8 cellular contexts compared by ENCODE assay signal in the genomic region with DNA sequence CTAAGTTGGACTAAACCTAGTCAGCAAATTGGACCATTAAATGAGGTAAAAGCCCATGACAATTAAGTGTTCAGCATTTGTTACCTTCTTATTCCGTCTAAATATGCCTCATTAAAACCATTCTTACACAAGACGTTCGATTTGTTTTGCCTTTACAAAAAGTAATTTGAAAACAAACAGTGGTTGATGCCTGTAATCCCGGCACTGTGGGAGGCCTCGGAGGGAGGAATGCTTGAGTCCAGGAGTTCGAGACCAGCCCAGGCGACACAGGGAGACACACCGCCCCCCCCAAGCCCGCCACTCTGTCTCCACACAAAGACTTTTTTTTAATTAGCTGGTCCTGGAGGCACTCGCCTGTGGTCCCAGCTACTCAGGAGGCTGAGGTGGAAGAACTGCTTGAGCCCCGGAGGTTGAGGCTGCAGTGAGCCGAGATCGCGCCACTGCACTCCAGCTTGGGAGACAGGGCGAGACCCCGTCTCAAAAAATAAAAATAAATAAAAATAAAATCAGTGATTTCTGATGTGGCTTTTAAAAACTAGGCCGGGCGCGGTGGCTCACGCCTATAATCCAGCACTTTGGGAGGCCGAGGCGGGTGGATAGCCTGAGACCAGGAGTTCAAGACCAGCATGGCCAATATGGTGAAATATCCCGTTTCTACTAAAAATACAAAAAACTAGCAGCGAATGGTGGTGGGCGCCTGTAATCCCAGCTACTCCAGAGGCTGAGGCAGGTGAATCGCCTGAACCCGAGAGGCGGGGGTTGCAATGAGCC. TPM values are rescaled to one million over a fixed set of nuclear protein-coding genes. Genes with fewer than 3 reads are reported as not detected.
DNase-seq lines count a peak whose midpoint lies in the region; ATAC-seq, FAIRE-seq and TF ChIP-seq lines count a peak whose summit lies in the region.

No MANE protein-coding gene starts in this region.

- H3K4me3 Mint-ChIP-seq in activated naive CD4-positive, alpha-beta T cell treated with anti-CD3 and anti-CD28 coated beads, Interleukin-2, amount 10 ng/mL, durations not matched to agents 7 days and 5 days, result peak overlapping the region; percentile 99
- peak overlapping the region; percentile 99 for H3K4me3 Mint-ChIP-seq in WTC11

- H3K9me3 ChIP-seq in osteoblast (ENCODE audit: low read depth, low read length), result no peaks in the 10 kb centered on the region

- no peak for TF ChIP-seq CTCF in WTC11 (IDR thresholded peaks at IDR 0.05)
- no peak for TF ChIP-seq CTCF in osteoblast (IDR thresholded peaks at IDR 0.05; ENCODE audit: extremely low read depth, low read depth, low read length)
- TF ChIP-seq CTCF in D721Med (IDR thresholded peaks at IDR 0.05; ENCODE audit: insufficient read depth, missing control alignments), result no peak

- H3K9me3 Mint-ChIP-seq in activated naive CD4-positive, alpha-beta T cell treated with anti-CD3 and anti-CD28 coated beads, Interleukin-2, amount 10 ng/mL, durations not matched to agents 7 days and 5 days, result no peaks in the 10 kb centered on the region
- no peaks in the 10 kb centered on the region for H3K9me3 Mint-ChIP-seq in WTC11

- H3K27me3 Mint-ChIP-seq in activated naive CD4-positive, alpha-beta T cell treated with anti-CD3 and anti-CD28 coated beads, Interleukin-2, amount 10 ng/mL, durations not matched to agents 7 days and 5 days, result peaks cover 21% of the 10 kb centered on the region
- H3K27me3 Mint-ChIP-seq in WTC11 (ENCODE audit: low read depth), result no peaks in the 10 kb centered on the region

- peaks cover 15% of the 10 kb centered on the region for H3K36me3 ChIP-seq in osteoblast (ENCODE audit: insufficient read depth, low read length)

- peak overlapping the region; percentile 85 for H3K27ac ChIP-seq in osteoblast (ENCODE audit: low read depth, low read length)

- peak; percentile 20 for DNase-seq in activated naive CD4-positive, alpha-beta T cell treated with anti-CD3 and anti-CD28 coated beads, Interleukin-2, amount 10 ng/mL, durations not matched to agents 7 days and 5 days
- no peak for DNase-seq in activated naive CD4-positive, alpha-beta T cell treated with Interleukin-2 at 50 U/mL for 16 hours
- DNase-seq in WTC11 (ENCODE audit: low spot score), result peak; percentile 42
- peak; percentile 12 for DNase-seq in fibroblast of peridontal ligament (ENCODE audit: extremely low read depth)
- no peak for DNase-seq in osteoblast (ENCODE audit: insufficient read length, low spot score, missing footprints)
- DNase-seq in D721Med (ENCODE audit: insufficient read length, low spot score), result no peak

- H4K20me1 ChIP-seq in osteoblast (ENCODE audit: insufficient read depth, low read length), result peaks cover 36% of the 10 kb centered on the region

- POLR2A ChIA-PET in WTC11 (lab: Charles Lee), result interaction anchor here (0.6 to 1.8 kb wide), 12 partner anchors 9 to 218 kb away, joined by 3 to 13 read pairs (median 4); a partner anchor contains a TSS

- H2AFZ ChIP-seq in osteoblast (ENCODE audit: low read length), result peak overlapping the region; percentile 89

- CTCF ChIA-PET in activated naive CD4-positive, alpha-beta T cell treated with anti-CD3 and anti-CD28 coated beads, Interleukin-2, amount 10 ng/mL, durations not matched to agents 7 days and 5 days (lab: Charles Lee), result interaction anchor here (0.7 to 1.2 kb wide), 6 partner anchors 25 to 126 kb away, joined by 3 to 5 read pairs (median 3); no protein-coding TSS in a partner anchor
- CTCF ChIA-PET in WTC11 (lab: Charles Lee), result interaction anchor here (0.9 to 2.5 kb wide), 9 partner anchors 25 to 633 kb away, joined by 3 to 26 read pairs (median 6); no protein-coding TSS in a partner anchor

- no peak for ATAC-seq in WTC11
- ATAC-seq in HG02885 (IDR thresholded peaks at IDR 0.05; ENCODE audit: poor library complexity, unreplicated experiment), result no peak
- ATAC-seq in HG03135 (IDR thresholded peaks at IDR 0.05; ENCODE audit: unreplicated experiment), result no peak

- no peak for FAIRE-seq in D721Med (lab: Jason Lieb, UNC)

- H3K4me2 ChIP-seq in osteoblast (ENCODE audit: insufficient read depth, low read length), result peak overlapping the region; percentile 85

- no peaks in the 10 kb centered on the region for H3K27me3 ChIP-seq in osteoblast (ENCODE audit: insufficient read depth, low read length)

- peaks cover 27% of the 10 kb centered on the region for H3K36me3 Mint-ChIP-seq in activated naive CD4-positive, alpha-beta T cell treated with anti-CD3 and anti-CD28 coated beads, Interleukin-2, amount 10 ng/mL, durations not matched to agents 7 days and 5 days
- H3K36me3 Mint-ChIP-seq in WTC11, result peaks cover 35% of the 10 kb centered on the region

- H3K4me1 ChIP-seq in osteoblast (ENCODE audit: insufficient read depth, low read length), result peaks cover 37% of the 10 kb centered on the region

- peaks cover 48% of the 10 kb centered on the region for H3K79me2 ChIP-seq in osteoblast (ENCODE audit: insufficient read depth, low read length)

- peaks cover 43% of the 10 kb centered on the region for H3K4me1 Mint-ChIP-seq in activated naive CD4-positive, alpha-beta T cell treated with anti-CD3 and anti-CD28 coated beads, Interleukin-2, amount 10 ng/mL, durations not matched to agents 7 days and 5 days
- peaks cover 47% of the 10 kb centered on the region for H3K4me1 Mint-ChIP-seq in WTC11

- H3K27ac Mint-ChIP-seq in activated naive CD4-positive, alpha-beta T cell treated with anti-CD3 and anti-CD28 coated beads, Interleukin-2, amount 10 ng/mL, durations not matched to agents 7 days and 5 days, result peak overlapping the region; percentile 99
- H3K27ac Mint-ChIP-seq in WTC11, result peak overlapping the region; percentile 95

- peak overlapping the region; percentile 90 for H3K4me3 ChIP-seq in osteoblast (ENCODE audit: insufficient read depth, low read length)

TF ChIP-seq in WTC11, 78 proteins besides CTCF, POLR2A, EP300 and RAD21 (continues in another document):
- TF ChIP-seq, protein P1, sequence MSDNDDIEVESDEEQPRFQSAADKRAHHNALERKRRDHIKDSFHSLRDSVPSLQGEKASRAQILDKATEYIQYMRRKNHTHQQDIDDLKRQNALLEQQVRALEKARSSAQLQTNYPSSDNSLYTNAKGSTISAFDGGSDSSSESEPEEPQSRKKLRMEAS (CRISPR knock-in tag; IDR thresholded peaks at IDR 0.05), result no peak
- TF ChIP-seq TEAD4 (CRISPR knock-in tag; IDR thresholded peaks at IDR 0.05) (no peak), KAT7 (CRISPR knock-in tag; IDR thresholded peaks at IDR 0.05; ENCODE audit: borderline replicate concordance) (no peak), TP53 (CRISPR knock-in tag; IDR thresholded peaks at IDR 0.05) (no peak), SOX15 (CRISPR knock-in tag; IDR thresholded peaks at IDR 0.05) (no peak)
- TF ChIP-seq, protein P2, sequence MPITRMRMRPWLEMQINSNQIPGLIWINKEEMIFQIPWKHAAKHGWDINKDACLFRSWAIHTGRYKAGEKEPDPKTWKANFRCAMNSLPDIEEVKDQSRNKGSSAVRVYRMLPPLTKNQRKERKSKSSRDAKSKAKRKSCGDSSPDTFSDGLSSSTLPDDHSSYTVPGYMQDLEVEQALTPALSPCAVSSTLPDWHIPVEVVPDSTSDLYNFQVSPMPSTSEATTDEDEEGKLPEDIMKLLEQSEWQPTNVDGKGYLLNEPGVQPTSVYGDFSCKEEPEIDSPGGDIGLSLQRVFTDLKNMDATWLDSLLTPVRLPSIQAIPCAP (CRISPR knock-in tag; IDR thresholded peaks at IDR 0.05), result no peak
- TF ChIP-seq, protein P3, sequence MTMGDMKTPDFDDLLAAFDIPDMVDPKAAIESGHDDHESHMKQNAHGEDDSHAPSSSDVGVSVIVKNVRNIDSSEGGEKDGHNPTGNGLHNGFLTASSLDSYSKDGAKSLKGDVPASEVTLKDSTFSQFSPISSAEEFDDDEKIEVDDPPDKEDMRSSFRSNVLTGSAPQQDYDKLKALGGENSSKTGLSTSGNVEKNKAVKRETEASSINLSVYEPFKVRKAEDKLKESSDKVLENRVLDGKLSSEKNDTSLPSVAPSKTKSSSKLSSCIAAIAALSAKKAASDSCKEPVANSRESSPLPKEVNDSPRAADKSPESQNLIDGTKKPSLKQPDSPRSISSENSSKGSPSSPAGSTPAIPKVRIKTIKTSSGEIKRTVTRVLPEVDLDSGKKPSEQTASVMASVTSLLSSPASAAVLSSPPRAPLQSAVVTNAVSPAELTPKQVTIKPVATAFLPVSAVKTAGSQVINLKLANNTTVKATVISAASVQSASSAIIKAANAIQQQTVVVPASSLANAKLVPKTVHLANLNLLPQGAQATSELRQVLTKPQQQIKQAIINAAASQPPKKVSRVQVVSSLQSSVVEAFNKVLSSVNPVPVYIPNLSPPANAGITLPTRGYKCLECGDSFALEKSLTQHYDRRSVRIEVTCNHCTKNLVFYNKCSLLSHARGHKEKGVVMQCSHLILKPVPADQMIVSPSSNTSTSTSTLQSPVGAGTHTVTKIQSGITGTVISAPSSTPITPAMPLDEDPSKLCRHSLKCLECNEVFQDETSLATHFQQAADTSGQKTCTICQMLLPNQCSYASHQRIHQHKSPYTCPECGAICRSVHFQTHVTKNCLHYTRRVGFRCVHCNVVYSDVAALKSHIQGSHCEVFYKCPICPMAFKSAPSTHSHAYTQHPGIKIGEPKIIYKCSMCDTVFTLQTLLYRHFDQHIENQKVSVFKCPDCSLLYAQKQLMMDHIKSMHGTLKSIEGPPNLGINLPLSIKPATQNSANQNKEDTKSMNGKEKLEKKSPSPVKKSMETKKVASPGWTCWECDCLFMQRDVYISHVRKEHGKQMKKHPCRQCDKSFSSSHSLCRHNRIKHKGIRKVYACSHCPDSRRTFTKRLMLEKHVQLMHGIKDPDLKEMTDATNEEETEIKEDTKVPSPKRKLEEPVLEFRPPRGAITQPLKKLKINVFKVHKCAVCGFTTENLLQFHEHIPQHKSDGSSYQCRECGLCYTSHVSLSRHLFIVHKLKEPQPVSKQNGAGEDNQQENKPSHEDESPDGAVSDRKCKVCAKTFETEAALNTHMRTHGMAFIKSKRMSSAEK (CRISPR knock-in tag; IDR thresholded peaks at IDR 0.05; ENCODE audit: borderline replicate concordance), result no peak
- TF ChIP-seq, protein P4, sequence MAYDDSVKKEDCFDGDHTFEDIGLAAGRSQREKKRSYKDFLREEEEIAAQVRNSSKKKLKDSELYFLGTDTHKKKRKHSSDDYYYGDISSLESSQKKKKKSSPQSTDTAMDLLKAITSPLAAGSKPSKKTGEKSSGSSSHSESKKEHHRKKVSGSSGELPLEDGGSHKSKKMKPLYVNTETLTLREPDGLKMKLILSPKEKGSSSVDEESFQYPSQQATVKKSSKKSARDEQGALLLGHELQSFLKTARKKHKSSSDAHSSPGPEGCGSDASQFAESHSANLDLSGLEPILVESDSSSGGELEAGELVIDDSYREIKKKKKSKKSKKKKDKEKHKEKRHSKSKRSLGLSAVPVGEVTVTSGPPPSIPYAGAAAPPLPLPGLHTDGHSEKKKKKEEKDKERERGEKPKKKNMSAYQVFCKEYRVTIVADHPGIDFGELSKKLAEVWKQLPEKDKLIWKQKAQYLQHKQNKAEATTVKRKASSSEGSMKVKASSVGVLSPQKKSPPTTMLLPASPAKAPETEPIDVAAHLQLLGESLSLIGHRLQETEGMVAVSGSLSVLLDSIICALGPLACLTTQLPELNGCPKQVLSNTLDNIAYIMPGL (CRISPR knock-in tag; IDR thresholded peaks at IDR 0.05), result no peak

RNA-seq across cellular contexts. Expression of a gene that starts 0.9 kb away (rescaled TPM):
- total RNA-seq in WTC11 (2021) (730 to 860 TPM (median 838 TPM) in 3 replicates), osteoblast (1,135 and 1,332 TPM in 2 replicates)

RNA-seq across cellular contexts. Expression of a gene that starts 44.5 kb away (rescaled TPM):
- total RNA-seq in WTC11 (2021), result 3.4 to 7.7 TPM (median 4.1 TPM) in 3 replicates
- 72.0 and 76.0 TPM in 2 replicates for total RNA-seq in osteoblast

RNA-seq across cellular contexts. Expression of a gene that starts 56.5 kb away (rescaled TPM):
- 461 to 525 TPM (median 465 TPM) in 3 replicates for total RNA-seq in WTC11 (2021)
- total RNA-seq in osteoblast, result 22.4 and 61.9 TPM in 2 replicates

Comparison
In these comparisons a context has a peak if more than half of its experiments do, and no peak if none do; other contexts are left out.
1. DNase-seq: peak in activated naive CD4-positive, alpha-beta T cell treated with anti-CD3 and anti-CD28 coated beads, Interleukin-2, amount 10 ng/mL, durations not matched to agents 7 days and 5 days (single experiment), WTC11 (single experiment) and fibroblast of peridontal ligament (single experiment); none in activated naive CD4-positive, alpha-beta T cell treated with Interleukin-2 at 50 U/mL for 16 hours (single experiment), osteoblast (single experiment) and D721Med (single experiment).